In the genomic region with DNA sequence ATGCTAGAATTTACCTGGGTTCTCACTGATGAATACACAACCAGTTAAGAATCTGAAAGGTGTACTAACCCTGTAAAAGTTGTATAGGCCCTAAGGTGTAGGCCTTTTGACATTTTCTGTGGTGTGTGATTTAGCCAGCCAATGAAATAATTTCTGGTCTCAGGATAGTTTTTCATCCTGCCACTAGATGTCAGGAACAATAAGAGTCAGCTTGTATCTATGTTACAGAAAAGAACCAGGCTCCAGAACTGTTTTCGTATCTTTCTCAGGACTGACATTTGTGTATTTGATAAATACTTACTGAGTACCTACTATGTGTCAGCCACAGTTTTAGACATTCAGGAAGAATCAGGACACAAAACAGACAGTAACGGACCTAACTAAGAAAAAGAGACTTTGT, we compare ENCODE assay signal across 9 cellular contexts.
DNase-seq lines count a peak whose midpoint lies in the region; ATAC-seq and TF ChIP-seq lines count a peak whose summit lies in the region.
"Had no signal": no experiment of that assay in that cellular context is flagged by ENCODE, and none has a peak within 500 bp of the region (broad histone marks: within the 10 kb centered on the region; RNA-seq: fewer than 3 reads in every experiment).

No MANE protein-coding gene starts in this region.

- no peak overlapping the region for H3K27ac ChIP-seq in mesendoderm (ENCODE audit: low read depth, low read length)
- H3K27ac ChIP-seq: thoracic aorta had no signal

- H2AK5ac ChIP-seq in mesendoderm (ENCODE audit: low read length) = no peak overlapping the region

- no peaks in the 10 kb centered on the region for H3K36me3 Mint-ChIP-seq in MCF 10A (ENCODE audit: insufficient read depth, unreplicated experiment)
- no peaks in the 10 kb centered on the region for H3K36me3 Mint-ChIP-seq in activated naive CD8-positive, alpha-beta T cell treated with anti-CD3 and anti-CD28 coated beads for 36 hours

- H3K4me3 ChIP-seq in BE2C (ENCODE audit: low read depth, low read length) = no peak overlapping the region
- no peak overlapping the region for H3K4me3 ChIP-seq in LNCaP clone FGC (ENCODE audit: low read depth, low read length)
- no peak overlapping the region for H3K4me3 ChIP-seq in mesendoderm (ENCODE audit: low read length)
- H3K4me3 ChIP-seq: thoracic aorta had no signal

- CTCF ChIA-PET in MCF 10A (lab: Yijun Ruan, JAX) = interaction anchor here (0.7 to 1.1 kb wide), 7 partner anchors 10 to 938 kb away, joined by 3 read pairs; no protein-coding TSS in a partner anchor

- no peak overlapping the region for H2BK15ac ChIP-seq in mesendoderm (replicated peaks; ENCODE audit: low read depth)

- H3K56ac ChIP-seq in mesendoderm (ENCODE audit: low read length) = no peak overlapping the region

- BruUV-seq in MCF 10A (replicated peaks; lab: Mats Ljungman, UMichigan) = no TSS peak

- H3K4me2 ChIP-seq in mesendoderm (ENCODE audit: low read length) = no peak overlapping the region

- 0 out of 2 replicates have a peak, but pooled peaks cover 3% of the 10 kb centered on the region for H3K4me1 ChIP-seq in BE2C
- H3K4me1 ChIP-seq in mesendoderm (ENCODE audit: control insufficient read depth, low read depth, low read length) = no peaks in the 10 kb centered on the region

- no peak overlapping the region for H2BK5ac ChIP-seq in mesendoderm (ENCODE audit: low read length)

- POLR2A ChIA-PET in MCF 10A (lab: Yijun Ruan, JAX) = no interaction called here

- H3K9me3 ChIP-seq in BE2C = no peaks in the 10 kb centered on the region
- H3K9me3 ChIP-seq: thoracic aorta had no signal

- no peaks in the 10 kb centered on the region for H3K9me3 Mint-ChIP-seq in MCF 10A (ENCODE audit: unreplicated experiment)
- H3K9me3 Mint-ChIP-seq in activated naive CD8-positive, alpha-beta T cell treated with anti-CD3 and anti-CD28 coated beads for 36 hours = no peaks in the 10 kb centered on the region

- no peaks in the 10 kb centered on the region for H3K79me1 ChIP-seq in mesendoderm (ENCODE audit: low read length)

- H3K36me3 ChIP-seq in BE2C (no peaks in the 10 kb centered on the region), mesendoderm (ENCODE audit: control insufficient read depth, insufficient read depth, low read length) (no peaks in the 10 kb centered on the region)
- H3K36me3 ChIP-seq: thoracic aorta had no signal

- no peak overlapping the region for H3K23ac ChIP-seq in mesendoderm (ENCODE audit: low read length)

- intact Hi-C loops in MCF 10A (cut with micrococcal nuclease) = loop anchor here (1.0 to 10.0 kb wide), 4 partner anchors 225 to 880 kb away; no protein-coding TSS in a partner anchor
- intact Hi-C loops in posterior vena cava (cut with DNase I) = no loop called here

- H4K5ac ChIP-seq in mesendoderm (ENCODE audit: low read length) = no peak overlapping the region

- no peak overlapping the region for H3K4ac ChIP-seq in mesendoderm (ENCODE audit: low read depth, low read length)

- no peaks in the 10 kb centered on the region for H3K79me2 ChIP-seq in mesendoderm (ENCODE audit: control insufficient read depth, insufficient read depth, low read length)

- H3K27me3 Mint-ChIP-seq in MCF 10A (ENCODE audit: insufficient read depth, unreplicated experiment) = no peaks in the 10 kb centered on the region
- no peaks in the 10 kb centered on the region for H3K27me3 Mint-ChIP-seq in activated naive CD8-positive, alpha-beta T cell treated with anti-CD3 and anti-CD28 coated beads for 36 hours

- H4K8ac ChIP-seq in mesendoderm (ENCODE audit: low read depth, low read length) = no peak overlapping the region

- TF ChIP-seq CTCF in BE2C (IDR thresholded peaks at IDR 0.05; ENCODE audit: low read depth, low read length) = peak; percentile 72
- peak; percentile 53 for TF ChIP-seq CTCF in LNCaP clone FGC (IDR thresholded peaks at IDR 0.05; ENCODE audit: control insufficient read depth, extremely low read depth, insufficient read depth)
- peak; percentile 49 for TF ChIP-seq CTCF in MCF 10A (IDR thresholded peaks at IDR 0.05; ENCODE audit: unreplicated experiment)

- ATAC-seq in GM19463 (IDR thresholded peaks at IDR 0.05; ENCODE audit: unreplicated experiment) = peak; percentile 91

- H2BK120ac ChIP-seq in mesendoderm (ENCODE audit: low read depth, low read length) = no peak overlapping the region

- H3K4me1 Mint-ChIP-seq in MCF 10A (ENCODE audit: insufficient read depth, unreplicated experiment) = no peaks in the 10 kb centered on the region
- H3K4me1 Mint-ChIP-seq in activated naive CD8-positive, alpha-beta T cell treated with anti-CD3 and anti-CD28 coated beads for 36 hours = no peaks in the 10 kb centered on the region

- DNase-seq in BE2C (no peak), LNCaP clone FGC (ENCODE audit: low read depth) (no peak), MCF 10A (ENCODE audit: unreplicated experiment) (peak; percentile 67), mesendoderm (peak; percentile 66), posterior vena cava (ENCODE audit: low spot score) (no peak), GF-D8 (lab: John Stamatoyannopoulos, UW) (no peak)
- DNase-seq in activated naive CD8-positive, alpha-beta T cell treated with anti-CD3 and anti-CD28 coated beads for 36 hours = no peak

- H3K9ac ChIP-seq in mesendoderm (ENCODE audit: low read length) = no peak overlapping the region

- WGBS in mesendoderm (ENCODE audit: extremely low coverage, insufficient coverage, low lambda C conversion rate) = no CpG with 5 or more reads among the region's 2 CpGs

- H3K27ac Mint-ChIP-seq in MCF 10A (ENCODE audit: low read depth, unreplicated experiment) = no peak overlapping the region
- no peak overlapping the region for H3K27ac Mint-ChIP-seq in activated naive CD8-positive, alpha-beta T cell treated with anti-CD3 and anti-CD28 coated beads for 36 hours

- H3K4me3 Mint-ChIP-seq in MCF 10A (ENCODE audit: unreplicated experiment) = no peak overlapping the region
- H3K4me3 Mint-ChIP-seq in activated naive CD8-positive, alpha-beta T cell treated with anti-CD3 and anti-CD28 coated beads for 36 hours = no peak overlapping the region

- no peak overlapping the region for H3K18ac ChIP-seq in mesendoderm (ENCODE audit: low read length)

- H3K27me3 ChIP-seq in BE2C (no peaks in the 10 kb centered on the region), mesendoderm (ENCODE audit: insufficient read depth, low read length, poor library complexity) (no peaks in the 10 kb centered on the region)

Comparison
In these comparisons a context has a peak if more than half of its experiments do, and no peak if none do; other contexts are left out.
1. DNase-seq: peak in MCF 10A (single experiment) and mesendoderm (single experiment); none in BE2C (single experiment), LNCaP clone FGC (single experiment), activated naive CD8-positive, alpha-beta T cell treated with anti-CD3 and anti-CD28 coated beads for 36 hours (single experiment), posterior vena cava (single experiment) and GF-D8 (single experiment).
2. Peak in every context shown above with its lines, with median percentiles within 50 percentile points of each other: CTCF ChIP-seq.